In genomic region chr17:69525920-69526841, GRCh38 we compare ENCODE assay signal across 8 cellular contexts.
DNase-seq lines count a peak whose midpoint lies in the region; ATAC-seq and TF ChIP-seq lines count a peak whose summit lies in the region.

No MANE protein-coding gene starts in this region.

- no peaks in the 10 kb centered on the region for H3K27me3 ChIP-seq in AG04450 (ENCODE audit: control insufficient read depth, insufficient read depth, low read length)
- H3K27me3 ChIP-seq in GM06990 (replicated peaks; ENCODE audit: control insufficient read depth, insufficient read depth, low read length), result no peaks in the 10 kb centered on the region
- no peaks in the 10 kb centered on the region for H3K27me3 ChIP-seq in SK-N-SH (ENCODE audit: insufficient read depth)

- H3K27me3 Mint-ChIP-seq in activated T-helper 1 cell treated with anti-CD3 and anti-CD28 coated beads, Interleukin-12 subunit alpha, Interleukin-12 subunit beta, Interleukin-2, Interleukin-4 antibody, amounts not matched to agents 30 ng/mL and 10 ng/mL and 1 ng/mL, durations not matched to agents 14 hours and 24 hours and 36 hours (ENCODE audit: insufficient read depth), result no peaks in the 10 kb centered on the region

- H3K27ac ChIP-seq in AG04450 (ENCODE audit: low read depth, low read length) (no peak overlapping the region), SK-N-SH (ENCODE audit: low read depth in 2 of 2, low read length in 1 of 2) (no peak overlapping the region)

- TF ChIP-seq CTCF in AG04450 (IDR thresholded peaks at IDR 0.05; ENCODE audit: low read depth, low read length) (peak; percentile 97), GM06990 (IDR thresholded peaks at IDR 0.05; ENCODE audit: insufficient read depth, low read length, poor library complexity, severe bottlenecking) (peak; percentile 83), SK-N-SH (IDR thresholded peaks at IDR 0.05) (peak; percentile 99)

- H3K4me2 ChIP-seq in SK-N-SH, result no peak overlapping the region

- peaks cover 2% of the 10 kb centered on the region; the same call in 1 of the 2 replicates for H3K36me3 ChIP-seq in GM06990 (ENCODE audit: control insufficient read depth, insufficient read depth, low read length)
- peaks cover 0 to 14% of the 10 kb centered on the region in 2 experiments for H3K36me3 ChIP-seq in SK-N-SH (replicated peaks in 1 of 2; ENCODE audit: control insufficient read depth in 1 of 2, insufficient read depth in 2 of 2, low read length in 1 of 2)

- intact Hi-C loops in activated T-helper 1 cell treated with anti-CD3 and anti-CD28 coated beads, Interleukin-12 subunit alpha, Interleukin-12 subunit beta, Interleukin-2, Interleukin-4 antibody, amounts not matched to agents 30 ng/mL and 10 ng/mL and 1 ng/mL, durations not matched to agents 14 hours and 24 hours and 36 hours (cut with micrococcal nuclease), result loop anchor here (10.0 kb wide), 3 partner anchors 111 to 1029 kb away; partner anchors contain the start of gene MAP2K6

- no peak for TF ChIP-seq EP300 in SK-N-SH (IDR thresholded peaks at IDR 0.05; ENCODE audit: borderline replicate concordance in 1 of 2, low read depth in 1 of 2, low read length in 1 of 2)

- no peak overlapping the region for H3K4me3 Mint-ChIP-seq in activated T-helper 1 cell treated with anti-CD3 and anti-CD28 coated beads, Interleukin-12 subunit alpha, Interleukin-12 subunit beta, Interleukin-2, Interleukin-4 antibody, amounts not matched to agents 30 ng/mL and 10 ng/mL and 1 ng/mL, durations not matched to agents 14 hours and 24 hours and 36 hours

- no peak overlapping the region for H2AFZ ChIP-seq in SK-N-SH (ENCODE audit: low read depth)

- no peaks in the 10 kb centered on the region for H3F3A ChIP-seq in SK-N-SH (replicated peaks; ENCODE audit: insufficient read depth)

- no peak overlapping the region for H3K27ac Mint-ChIP-seq in activated T-helper 1 cell treated with anti-CD3 and anti-CD28 coated beads, Interleukin-12 subunit alpha, Interleukin-12 subunit beta, Interleukin-2, Interleukin-4 antibody, amounts not matched to agents 30 ng/mL and 10 ng/mL and 1 ng/mL, durations not matched to agents 14 hours and 24 hours and 36 hours

- H3K4me3 ChIP-seq in AG04450 (ENCODE audit: low read depth, low read length), result no peak overlapping the region
- H3K4me3 ChIP-seq in GM06990 (replicated peaks; ENCODE audit: low read depth, low read length), result no peak overlapping the region
- H3K4me3 ChIP-seq in SK-N-SH (ENCODE audit: low read depth in 2 of 2, low read length in 1 of 2), result no peak overlapping the region

- no peaks in the 10 kb centered on the region for H3K9me3 ChIP-seq in AG04450 (ENCODE audit: control insufficient read depth, insufficient read depth, low read length)
- no peaks in the 10 kb centered on the region for H3K9me3 ChIP-seq in SK-N-SH

- H3K79me2 ChIP-seq in SK-N-SH (ENCODE audit: insufficient read depth), result no peaks in the 10 kb centered on the region

- H3K9ac ChIP-seq in SK-N-SH, result no peak overlapping the region

- DNase-seq in AG04450 (ENCODE audit: low read depth, low spot score) (peak; percentile 41), GM06990 (ENCODE audit: extremely low read depth, insufficient read length) (no peak), M059J (ENCODE audit: low read depth) (peak; percentile 62), SK-N-SH (peak; percentile 60), fibroblast of the conjunctiva (ENCODE audit: low read depth) (peak; percentile 65), non-pigmented ciliary epithelial cell (ENCODE audit: low read depth) (peak; percentile 46)
- no peak for DNase-seq in activated T-helper 1 cell treated with anti-CD3 and anti-CD28 coated beads, Interleukin-12 subunit alpha, Interleukin-12 subunit beta, Interleukin-2, Interleukin-4 antibody, amounts not matched to agents 30 ng/mL and 10 ng/mL and 1 ng/mL, durations not matched to agents 14 hours and 24 hours and 36 hours (ENCODE audit: low spot score)

- H3K4me1 ChIP-seq in SK-N-SH (ENCODE audit: control insufficient read depth in 1 of 2, insufficient read depth in 2 of 2, low read depth in 1 of 2, low read length in 1 of 2), result no peaks in the 10 kb centered on the region; a peak in 1 of 4 replicates

- H3K9me3 Mint-ChIP-seq in activated T-helper 1 cell treated with anti-CD3 and anti-CD28 coated beads, Interleukin-12 subunit alpha, Interleukin-12 subunit beta, Interleukin-2, Interleukin-4 antibody, amounts not matched to agents 30 ng/mL and 10 ng/mL and 1 ng/mL, durations not matched to agents 14 hours and 24 hours and 36 hours, result no peaks in the 10 kb centered on the region

- H3K36me3 Mint-ChIP-seq in activated T-helper 1 cell treated with anti-CD3 and anti-CD28 coated beads, Interleukin-12 subunit alpha, Interleukin-12 subunit beta, Interleukin-2, Interleukin-4 antibody, amounts not matched to agents 30 ng/mL and 10 ng/mL and 1 ng/mL, durations not matched to agents 14 hours and 24 hours and 36 hours (ENCODE audit: low read depth), result no peaks in the 10 kb centered on the region

- H3K9me2 ChIP-seq in SK-N-SH, result no peaks in the 10 kb centered on the region

- peak; percentile 99 for TF ChIP-seq RAD21 in SK-N-SH (IDR thresholded peaks at IDR 0.05; ENCODE audit: low read length)

- WGBS in SK-N-SH (ENCODE audit: low lambda C conversion rate), result 42% methylated on average over 9 of the region's 9 CpGs

- POLR2A ChIA-PET in AG04450 (lab: Yijun Ruan, JAX), result no interaction called here
- POLR2A ChIA-PET in SK-N-SH (lab: Yijun Ruan, JAX), result no interaction called here

- peaks cover 7% of the 10 kb centered on the region for H3K4me1 Mint-ChIP-seq in activated T-helper 1 cell treated with anti-CD3 and anti-CD28 coated beads, Interleukin-12 subunit alpha, Interleukin-12 subunit beta, Interleukin-2, Interleukin-4 antibody, amounts not matched to agents 30 ng/mL and 10 ng/mL and 1 ng/mL, durations not matched to agents 14 hours and 24 hours and 36 hours (ENCODE audit: low read depth)

- CTCF ChIA-PET in AG04450 (lab: Charles Lee) (interaction anchor here (0.5 to 10.1 kb wide), 43 partner anchors 7 to 1103 kb away, joined by 3 to 154 read pairs (median 5); no protein-coding TSS in a partner anchor), SK-N-SH (lab: Yijun Ruan, JAX) (interaction anchor here (0.6 to 8.6 kb wide), 64 partner anchors 10 to 1104 kb away, joined by 3 to 91 read pairs (median 5); partner anchors contain the start of gene MAP2K6)

- no peaks in the 10 kb centered on the region for H4K20me1 ChIP-seq in SK-N-SH (ENCODE audit: insufficient read depth)

- ATAC-seq in GM18861 (IDR thresholded peaks at IDR 0.05; ENCODE audit: unreplicated experiment), result no peak

TF ChIP-seq in SK-N-SH, 30 proteins besides CTCF, POLR2A, EP300 and RAD21:
- TF ChIP-seq FOXJ3 (CRISPR knock-in tag; IDR thresholded peaks at IDR 0.05), result no peak
- peak; percentile 12 for TF ChIP-seq CHD2 (IDR thresholded peaks at IDR 0.05; ENCODE audit: low read length, partially characterized antibody)
- TF ChIP-seq SMC3 (IDR thresholded peaks at IDR 0.05; ENCODE audit: low read depth, low read length), result peak; percentile 77
TF ChIP-seq in SK-N-SH: peak in this region for 2.

Comparison
In these comparisons a context has a peak if more than half of its experiments do, and no peak if none do; other contexts are left out.
1. DNase-seq: peak in AG04450 (single experiment), M059J (single experiment), SK-N-SH (single experiment), fibroblast of the conjunctiva (single experiment) and non-pigmented ciliary epithelial cell (single experiment); none in GM06990 (single experiment) and activated T-helper 1 cell treated with anti-CD3 and anti-CD28 coated beads, Interleukin-12 subunit alpha, Interleukin-12 subunit beta, Interleukin-2, Interleukin-4 antibody, amounts not matched to agents 30 ng/mL and 10 ng/mL and 1 ng/mL, durations not matched to agents 14 hours and 24 hours and 36 hours (single experiment).
2. Peak in every context shown above with its lines, with median percentiles within 50 percentile points of each other: CTCF ChIP-seq.